In the genomic region with DNA sequence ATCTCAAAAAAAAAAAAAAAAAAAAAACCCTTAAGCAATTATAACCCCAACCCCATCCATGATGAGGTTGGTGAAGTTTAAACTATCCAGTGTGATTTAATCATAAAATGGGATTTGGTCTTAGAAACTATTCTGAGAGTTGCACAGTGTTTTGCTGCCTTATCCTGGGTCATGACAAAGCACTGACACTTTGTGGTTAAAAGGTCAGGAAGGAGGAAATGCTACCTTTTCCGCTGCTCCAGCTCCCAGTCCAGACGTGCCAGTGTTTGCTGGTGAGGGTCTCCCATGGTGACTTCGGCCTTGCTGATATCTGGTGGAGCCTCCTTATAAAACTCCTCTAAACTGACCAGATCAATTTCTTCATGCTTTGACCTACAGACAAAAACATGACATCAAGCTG, we compare ENCODE assay signal across 1 cellular context.
TF ChIP-seq lines count a peak whose summit lies in the region.

No MANE protein-coding gene starts in this region.

TF ChIP-seq in endothelial cell of umbilical vein, 7 proteins besides CTCF, POLR2A, EP300 and RAD21:
- TF ChIP-seq EZH2 (IDR thresholded peaks at IDR 0.05; ENCODE audit: borderline replicate concordance, low read depth, low read length, severe bottlenecking) (no peak), POLR2AphosphoS5 (IDR thresholded peaks at IDR 0.05; ENCODE audit: insufficient read depth, low read depth, low read length) (no peak), MYC (IDR thresholded peaks at IDR 0.05; ENCODE audit: low read depth, low read length) (no peak), JUN (IDR thresholded peaks at IDR 0.05; ENCODE audit: borderline replicate concordance, insufficient read depth, insufficient read length, low read depth) (no peak), GATA2 (IDR thresholded peaks at IDR 0.05; ENCODE audit: insufficient read depth, insufficient read length, low read depth, low read length) (no peak), FOS (IDR thresholded peaks at IDR 0.05; ENCODE audit: borderline replicate concordance, insufficient read depth, low read length) (no peak)
- TF ChIP-seq, protein P1, sequence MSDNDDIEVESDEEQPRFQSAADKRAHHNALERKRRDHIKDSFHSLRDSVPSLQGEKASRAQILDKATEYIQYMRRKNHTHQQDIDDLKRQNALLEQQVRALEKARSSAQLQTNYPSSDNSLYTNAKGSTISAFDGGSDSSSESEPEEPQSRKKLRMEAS (IDR thresholded peaks at IDR 0.05; ENCODE audit: insufficient read depth, insufficient read length): no peak
